In the genomic region with DNA sequence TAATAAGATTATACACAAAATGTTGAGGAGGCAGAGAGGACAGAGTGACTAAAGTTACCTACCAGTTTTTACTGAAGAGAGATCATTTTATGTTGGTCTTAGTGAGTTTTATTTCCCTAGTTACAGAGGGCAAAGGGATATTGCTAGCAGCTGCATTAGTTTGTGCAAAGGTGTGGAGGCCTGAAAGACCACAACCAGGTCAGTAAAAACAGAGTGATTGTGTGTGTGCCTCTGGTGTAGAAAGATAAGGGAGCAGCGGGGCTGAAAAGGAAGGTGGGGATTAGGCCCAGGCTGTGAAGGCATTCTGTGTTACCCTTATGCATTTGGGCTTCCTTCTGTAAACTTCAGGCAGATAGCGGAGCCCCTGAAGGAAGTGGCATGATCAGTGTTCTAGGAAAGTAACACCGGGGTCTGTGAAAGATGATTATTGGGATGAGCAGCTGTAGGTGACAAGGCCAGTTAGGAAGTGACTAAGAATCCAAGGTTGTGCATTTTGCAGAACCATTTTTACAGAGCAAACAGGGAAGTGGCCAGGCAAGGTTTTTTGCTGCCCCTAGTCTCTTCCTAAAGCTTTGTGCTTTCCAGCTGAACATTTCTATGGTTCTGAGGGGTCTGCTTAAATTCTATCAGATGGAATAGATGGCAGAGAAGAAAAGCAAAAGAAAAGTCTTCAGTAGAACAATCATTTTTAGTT, we compare ENCODE assay signal across 12 cellular contexts. TPM values are rescaled to one million over a fixed set of nuclear protein-coding genes. Genes with fewer than 3 reads are reported as not detected.
DNase-seq lines count a peak whose midpoint lies in the region; ATAC-seq and TF ChIP-seq lines count a peak whose summit lies in the region.
"Had no signal": no experiment of that assay in that cellular context is flagged by ENCODE, and none has a peak within 500 bp of the region (broad histone marks: within the 10 kb centered on the region; RNA-seq: fewer than 3 reads in every experiment).

No MANE protein-coding gene starts in this region.

- dilution Hi-C loops in mammary epithelial cell (cut with HindIII; ENCODE audit: low sequenced_read_pairs) = no loop called here

- H3K4me2 ChIP-seq in mammary epithelial cell (ENCODE audit: insufficient read depth, low read depth, low read length) = peak overlapping the region; percentile 79
- peak overlapping the region; percentile 98 for H3K4me2 ChIP-seq in osteoblast (ENCODE audit: insufficient read depth, low read length)

- 97% methylated on average over 3 of the region's 3 CpGs for WGBS in mammary epithelial cell (ENCODE audit: low coverage, missing lambda C conversion rate)

- TF ChIP-seq CTCF in NB4 (IDR thresholded peaks at IDR 0.05; ENCODE audit: low read depth, low read length) (no peak), mammary epithelial cell (conservative IDR thresholded peaks at IDR 0.05 in 1 of 2, IDR thresholded peaks at IDR 0.05 in 1 of 2; ENCODE audit: extremely low read depth in 1 of 2, insufficient read depth in 1 of 2, low read depth in 1 of 2, low read length in 2 of 2) (no peak), osteoblast (IDR thresholded peaks at IDR 0.05; ENCODE audit: extremely low read depth, low read depth, low read length) (no peak)

- H3K4me3 Mint-ChIP-seq in T-helper 2 cell treated with Interferon-gamma antibody and Interleukin-4, amounts not matched to agents 5 μg/mL and 100 μg/mL, for 36 hours = no peak overlapping the region

- intact Hi-C loops in mammary epithelial cell (cut with micrococcal nuclease) (loop anchor here (2.0 kb wide), 1 partner anchor 28 kb away; no protein-coding TSS in a partner anchor), posterior cingulate gyrus (cut with DNase I) (loop anchor here (5.0 kb wide), 1 partner anchor 156 kb away; no protein-coding TSS in a partner anchor)

- H2AFZ ChIP-seq in mammary epithelial cell (ENCODE audit: low read depth, low read length) (no peak overlapping the region), osteoblast (ENCODE audit: low read length) (no peak overlapping the region)

- no peaks in the 10 kb centered on the region for H3K9me3 ChIP-seq in mammary epithelial cell (replicated peaks; ENCODE audit: insufficient read depth, low read length)
- no peaks in the 10 kb centered on the region for H3K9me3 ChIP-seq in osteoblast (ENCODE audit: low read depth, low read length)

- DNase-seq in NCI-H82 (lab: John Stamatoyannopoulos, UW) = peak; percentile 54
- DNase-seq in NCI-H82 treated with DMSO at 0.1 percent for 48 hours (lab: John Stamatoyannopoulos, UW; ENCODE audit: unreplicated experiment) = no peak
- peak; percentile 61 for DNase-seq in NB4 (ENCODE audit: low read depth)
- DNase-seq in mammary epithelial cell = no peak
- no peak for DNase-seq in osteoblast (ENCODE audit: insufficient read length, low spot score, missing footprints)
- no peak for DNase-seq in posterior cingulate gyrus
- no peak for DNase-seq in T-helper 2 cell treated with Interferon-gamma antibody and Interleukin-4, amounts not matched to agents 5 μg/mL and 100 μg/mL, for 36 hours (ENCODE audit: low spot score)
- DNase-seq: 8988T; effector memory CD4-positive, alpha-beta T cell; NCI-H510A; stimulated activated CD4-positive, alpha-beta T cell treated with anti-CD3 and anti-CD28 coated beads, Interleukin-4, amount 100 ng/mL, for 1 hour had no signal

- H3K36me3 Mint-ChIP-seq in T-helper 2 cell treated with Interferon-gamma antibody and Interleukin-4, amounts not matched to agents 5 μg/mL and 100 μg/mL, for 36 hours (ENCODE audit: low read depth) = peaks cover 29% of the 10 kb centered on the region

- CTCF ChIA-PET in mammary epithelial cell (lab: Charles Lee; ENCODE audit: low non-redundant PET) = interaction anchor here (0.7 to 1.0 kb wide), 2 partner anchors 64 to 72 kb away, joined by 3 to 4 read pairs; no protein-coding TSS in a partner anchor

- H4K20me1 ChIP-seq in mammary epithelial cell (ENCODE audit: insufficient read depth, low read length) (no peaks in the 10 kb centered on the region), osteoblast (ENCODE audit: insufficient read depth, low read length) (peaks cover 13% of the 10 kb centered on the region)

- in situ Hi-C loops in mammary epithelial cell (cut with MboI; ENCODE audit: low sequenced_read_pairs in 2 of 2) = loop anchor here in 1 of 2 donors (5.0 kb wide), 1 partner anchor 64 kb away; no protein-coding TSS in a partner anchor

- peaks cover 35% of the 10 kb centered on the region for H3K79me2 ChIP-seq in mammary epithelial cell (ENCODE audit: insufficient read depth, low read length)
- peaks cover 24% of the 10 kb centered on the region for H3K79me2 ChIP-seq in osteoblast (ENCODE audit: insufficient read depth, low read length)

- no peaks in the 10 kb centered on the region for H3K9me3 Mint-ChIP-seq in T-helper 2 cell treated with Interferon-gamma antibody and Interleukin-4, amounts not matched to agents 5 μg/mL and 100 μg/mL, for 36 hours

- H3K27ac Mint-ChIP-seq in T-helper 2 cell treated with Interferon-gamma antibody and Interleukin-4, amounts not matched to agents 5 μg/mL and 100 μg/mL, for 36 hours = no peak overlapping the region

- H3K27me3 ChIP-seq in mammary epithelial cell (ENCODE audit: insufficient read depth, low read length) (no peaks in the 10 kb centered on the region), osteoblast (ENCODE audit: insufficient read depth, low read length) (no peaks in the 10 kb centered on the region)

- no peaks in the 10 kb centered on the region for H3K27me3 Mint-ChIP-seq in T-helper 2 cell treated with Interferon-gamma antibody and Interleukin-4, amounts not matched to agents 5 μg/mL and 100 μg/mL, for 36 hours (ENCODE audit: low read depth)

- H3K4me1 Mint-ChIP-seq in T-helper 2 cell treated with Interferon-gamma antibody and Interleukin-4, amounts not matched to agents 5 μg/mL and 100 μg/mL, for 36 hours (ENCODE audit: low read depth) = peaks cover 24% of the 10 kb centered on the region

- peaks cover 12% of the 10 kb centered on the region for H3K4me1 ChIP-seq in mammary epithelial cell (ENCODE audit: insufficient read depth, low read length)
- peaks cover 33% of the 10 kb centered on the region for H3K4me1 ChIP-seq in osteoblast (ENCODE audit: insufficient read depth, low read length)

- H3K4me3 ChIP-seq in NB4 (ENCODE audit: low read depth, low read length) = no peak overlapping the region
- H3K4me3 ChIP-seq in mammary epithelial cell (replicated peaks in 1 of 3; ENCODE audit: insufficient read depth in 1 of 3, low read depth in 2 of 3, low read length in 3 of 3) = peak overlapping the region in 2 of 3 experiments; percentile 78 to 96
- peak overlapping the region; percentile 51 for H3K4me3 ChIP-seq in osteoblast (ENCODE audit: insufficient read depth, low read length)

- ATAC-seq in GM21515 (IDR thresholded peaks at IDR 0.05; ENCODE audit: unreplicated experiment) = no peak

- H3K27ac ChIP-seq in mammary epithelial cell (ENCODE audit: insufficient read depth, low read depth, low read length) (peak overlapping the region; percentile 96), osteoblast (ENCODE audit: low read depth, low read length) (peak overlapping the region; percentile 93)

- no peak for TF ChIP-seq POLR2A in NB4 (IDR thresholded peaks at IDR 0.05; ENCODE audit: extremely low read depth, insufficient read length)

- no TSS peak for BruUV-seq in mammary epithelial cell (replicated peaks; lab: Mats Ljungman, UMichigan)

- H3K36me3 ChIP-seq in mammary epithelial cell (ENCODE audit: insufficient read depth, low read length) (peaks cover 19% of the 10 kb centered on the region), osteoblast (ENCODE audit: insufficient read depth, low read length) (peaks cover 25% of the 10 kb centered on the region)

- H3K9ac ChIP-seq in mammary epithelial cell (ENCODE audit: insufficient read depth, low read length) = no peak overlapping the region

RNA-seq across cellular contexts. Expression of a gene that starts 3.7 kb away (rescaled TPM):
- total RNA-seq in mammary epithelial cell = 100 to 1,000 TPM; 119 to 371 TPM
- polyA plus RNA-seq in mammary epithelial cell = 75.5 TPM
- polyA minus RNA-seq in mammary epithelial cell = 27.2 TPM
- 48.0 and 48.9 TPM in 2 replicates for total RNA-seq in osteoblast

Comparison
In these comparisons a context has a peak if more than half of its experiments do, and no peak if none do; other contexts are left out.
1. DNase-seq: peak in NCI-H82 (single experiment) and NB4 (single experiment); none in NCI-H82 treated with DMSO at 0.1 percent for 48 hours (single experiment), mammary epithelial cell (single experiment), osteoblast (single experiment), posterior cingulate gyrus (0 of 10) and T-helper 2 cell treated with Interferon-gamma antibody and Interleukin-4, amounts not matched to agents 5 μg/mL and 100 μg/mL, for 36 hours (single experiment).